Comparison of ENCODE assay signal across 17 cellular contexts in the genomic region with DNA sequence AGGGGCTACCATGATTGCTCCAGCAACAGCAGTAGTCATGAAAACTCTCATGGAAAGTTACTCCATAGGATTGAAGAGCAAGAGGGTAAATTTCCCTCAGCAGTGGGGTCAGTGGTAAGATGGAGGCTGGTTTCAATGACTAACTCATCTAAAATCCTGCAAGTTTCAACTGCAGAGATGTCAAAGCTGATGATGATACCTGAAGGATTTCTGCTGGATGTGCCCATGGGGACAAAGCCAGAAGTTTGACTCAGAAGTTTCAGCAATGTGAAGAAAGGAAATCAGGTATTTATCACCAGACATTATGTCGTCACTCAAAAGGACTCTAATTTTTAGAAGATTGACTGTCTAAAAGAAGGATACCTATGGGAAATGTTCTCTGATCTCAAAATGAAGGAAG. TPM values are rescaled to one million over a fixed set of nuclear protein-coding genes. Genes with fewer than 3 reads are reported as not detected.
DNase-seq lines count a peak whose midpoint lies in the region; ATAC-seq, FAIRE-seq and TF ChIP-seq lines count a peak whose summit lies in the region.
"Had no signal": no experiment of that assay in that cellular context is flagged by ENCODE, and none has a peak within 500 bp of the region (broad histone marks: within the 10 kb centered on the region; RNA-seq: fewer than 3 reads in every experiment).

No MANE protein-coding gene starts in this region.

- H3K27ac ChIP-seq in foreskin keratinocyte, result peak overlapping the region; percentile 32

- H3K27me3 ChIP-seq in bronchial epithelial cell (ENCODE audit: control insufficient read depth, insufficient read depth, low read length), result no peaks in the 10 kb centered on the region
- H3K27me3 ChIP-seq in foreskin keratinocyte, result no peaks in the 10 kb centered on the region

- no peak overlapping the region for H3K4me3 ChIP-seq in bronchial epithelial cell (ENCODE audit: low read depth, low read length)
- H3K4me3 ChIP-seq: GM23338 had no signal

- TF ChIP-seq CTCF in bronchial epithelial cell (IDR thresholded peaks at IDR 0.05; ENCODE audit: insufficient read depth, low read length, severe bottlenecking) (no peak), foreskin keratinocyte (conservative IDR thresholded peaks at IDR 0.05) (no peak)

- H3K4me1 ChIP-seq in foreskin keratinocyte, result no peaks in the 10 kb centered on the region

- no peak for DNase-seq in GM12892 (ENCODE audit: insufficient read length)
- peak; percentile 23 for DNase-seq in bronchial epithelial cell (ENCODE audit: low read depth)
- DNase-seq in foreskin keratinocyte, result peak in 1 of 2 donors; percentile 69
- no peak for DNase-seq in effector CD4-positive, alpha-beta T cell
- DNase-seq in DMS153 treated with DMSO at 0.1 percent for 48 hours (lab: John Stamatoyannopoulos, UW; ENCODE audit: unreplicated experiment), result no peak
- DNase-seq: C1 segment of cervical spinal cord; Calu3; CD4-positive, alpha-beta memory T cell; COR-L47; DND-41; H9 had no signal

- ATAC-seq in foreskin keratinocyte (peak; percentile 69), GM19328 (IDR thresholded peaks at IDR 0.05; ENCODE audit: unreplicated experiment) (no peak)
- ATAC-seq: GM23338, HCT116 had no signal

- peaks cover 26% of the 10 kb centered on the region for H3K36me3 ChIP-seq in bronchial epithelial cell (ENCODE audit: control insufficient read depth, insufficient read depth, low read length)

- no peak for TF ChIP-seq POLR2A in GM12892 (IDR thresholded peaks at IDR 0.05; ENCODE audit: low read depth, low read length)

- FAIRE-seq in GM12892 (lab: Jason Lieb, UNC) (peak; percentile 44), bronchial epithelial cell (lab: Jason Lieb, UNC) (no peak)
- FAIRE-seq: G401.6, GM19239 had no signal

RNA-seq across cellular contexts. Expression of gene RAB38, which starts 29.1 kb away (rescaled TPM):
- 2.2 TPM for polyA plus RNA-seq in GM12892 (2012; ENCODE audit: missing spikeins)
- total RNA-seq in bronchial epithelial cell, result 192 and 403 TPM in 2 replicates
- total RNA-seq in foreskin keratinocyte, result 57.5 and 75.2 TPM in 2 replicates
- 47.0 and 70.7 TPM in 2 replicates for polyA plus RNA-seq in foreskin keratinocyte
- total RNA-seq: A172 had no signal
